In the genomic region with DNA sequence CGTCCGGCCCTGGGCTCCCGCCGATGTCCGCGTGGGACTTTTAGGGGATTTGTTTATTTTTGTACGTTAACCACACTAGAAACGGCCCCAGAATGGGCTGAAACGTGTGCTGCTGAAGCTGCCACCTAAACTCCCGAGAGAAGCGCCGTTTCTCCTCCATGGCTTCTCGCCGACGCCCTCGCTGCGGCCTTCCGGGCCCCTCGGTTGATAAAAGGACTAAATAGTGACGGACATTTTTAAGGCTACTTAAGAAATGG, we compare ENCODE assay signal across 8 cellular contexts. TPM values are rescaled to one million over a fixed set of nuclear protein-coding genes. Genes with fewer than 3 reads are reported as not detected.
DNase-seq lines count a peak whose midpoint lies in the region; ATAC-seq and TF ChIP-seq lines count a peak whose summit lies in the region.

No MANE protein-coding gene starts in this region.

- H3K9me3 Mint-ChIP-seq in activated B cell treated with CpG ODN at 0.5 μM for 24 hours = no peaks in the 10 kb centered on the region

- no CpG with 5 or more reads among the region's 20 CpGs for WGBS in iPS DF 6.9 (ENCODE audit: insufficient coverage, insufficient read length)

- H3K4me3 ChIP-seq in cardiac muscle cell (peak overlapping the region; percentile 64), iPS DF 6.9 (ENCODE audit: low read length) (peak overlapping the region; percentile 94; the same call in 1 of the 2 replicates)

- H3K27me3 ChIP-seq in cardiac muscle cell (peaks cover 26% of the 10 kb centered on the region), iPS DF 6.9 (ENCODE audit: control insufficient read depth, insufficient read depth, low read length) (peaks cover 1% of the 10 kb centered on the region; the same call in 1 of the 2 replicates)

- ATAC-seq in left ventricle myocardium superior (no peak), activated B cell treated with CpG ODN at 0.5 μM for 24 hours (ENCODE audit: low read depth) (peak; percentile 1)
- no peak for ATAC-seq in stimulated activated naive CD8-positive, alpha-beta T cell treated with anti-CD3 and anti-CD28 coated beads, Interleukin-15, Interleukin-2, amounts not matched to agents 100 U/mL and 50 U/mL, for 24 hours

- TF ChIP-seq CTCF in cardiac muscle cell (IDR thresholded peaks at IDR 0.05; ENCODE audit: low read depth, low read length) (no peak), activated B cell treated with CpG ODN at 0.5 μM for 24 hours (IDR thresholded peaks at IDR 0.05) (no peak)

- peaks cover 62% of the 10 kb centered on the region for H3K4me1 Mint-ChIP-seq in activated B cell treated with CpG ODN at 0.5 μM for 24 hours

- H3K4me3 Mint-ChIP-seq in activated B cell treated with CpG ODN at 0.5 μM for 24 hours = peak overlapping the region; percentile 92

- DNase-seq in cardiac muscle cell (ENCODE audit: low read depth in 1 of 2, low spot score in 1 of 2) (no peak), left ventricle myocardium superior (no peak), activated B cell treated with CpG ODN at 0.5 μM for 24 hours (no peak), iPS DF 6.9 (ENCODE audit: low read depth, low spot score) (no peak), SKM-1 (lab: John Stamatoyannopoulos, UW; ENCODE audit: unreplicated experiment) (no peak)
- peak; percentile 28 for DNase-seq in stimulated activated naive CD8-positive, alpha-beta T cell treated with anti-CD3 and anti-CD28 coated beads, Interleukin-15, Interleukin-2, amounts not matched to agents 100 U/mL and 50 U/mL, for 24 hours
- no peak for DNase-seq in stimulated activated CD4-positive, alpha-beta T cell treated with anti-CD3 and anti-CD28 coated beads, Interleukin-2, amount 100 ng/mL, for 24 hours
- DNase-seq in activated effector memory CD4-positive, alpha-beta T cell treated with Interleukin-2 at 50 U/mL for 16 hours = no peak

- H3K36me3 ChIP-seq in cardiac muscle cell (no peaks in the 10 kb centered on the region), iPS DF 6.9 (ENCODE audit: control insufficient read depth, insufficient read depth, low read length) (no peaks in the 10 kb centered on the region)

- H3K36me3 Mint-ChIP-seq in activated B cell treated with CpG ODN at 0.5 μM for 24 hours (ENCODE audit: low read depth) = no peaks in the 10 kb centered on the region

- H3K27me3 Mint-ChIP-seq in activated B cell treated with CpG ODN at 0.5 μM for 24 hours = no peaks in the 10 kb centered on the region

- intact Hi-C loops in left ventricle myocardium superior (cut with micrococcal nuclease) = loop anchor here (10.0 kb wide), 1 partner anchor 79 kb away; no protein-coding TSS in a partner anchor
- intact Hi-C loops in activated B cell treated with CpG ODN at 0.5 μM for 24 hours (cut with micrococcal nuclease) = loop anchor here (1.0 to 10.0 kb wide), 7 partner anchors 8 to 771 kb away; a partner anchor contains a TSS

- peak overlapping the region; percentile 92 for H3K27ac Mint-ChIP-seq in activated B cell treated with CpG ODN at 0.5 μM for 24 hours

- peak overlapping the region; percentile 51 for H3K27ac ChIP-seq in cardiac muscle cell
- no peak overlapping the region for H3K27ac ChIP-seq in iPS DF 6.9 (ENCODE audit: low read length)

- POLR2A ChIA-PET in activated B cell treated with CpG ODN at 0.5 μM for 24 hours (lab: Charles Lee) = interaction anchor here (0.8 to 3.3 kb wide), 22 partner anchors 8 to 406 kb away, joined by 3 to 19 read pairs (median 4); a partner anchor contains a TSS

- CTCF ChIA-PET in activated B cell treated with CpG ODN at 0.5 μM for 24 hours (lab: Charles Lee) = interaction anchor here (1.0 to 2.2 kb wide), 6 partner anchors 10 to 254 kb away, joined by 3 to 7 read pairs (median 4); no protein-coding TSS in a partner anchor

- H3K9me3 ChIP-seq in cardiac muscle cell (ENCODE audit: low read depth) (no peaks in the 10 kb centered on the region), iPS DF 6.9 (ENCODE audit: control insufficient read depth, insufficient read depth, low read length) (no peaks in the 10 kb centered on the region)

- H3K4me1 ChIP-seq in cardiac muscle cell (ENCODE audit: low read depth) (peaks cover 31% of the 10 kb centered on the region), iPS DF 6.9 (ENCODE audit: control insufficient read depth, insufficient read depth, low read length) (peaks cover 3% of the 10 kb centered on the region; the same call in 1 of the 2 replicates)

RNA-seq across cellular contexts. Expression of a gene that starts 0.7 kb away (rescaled TPM):
- total RNA-seq in cardiac muscle cell (204 and 218 TPM in 2 replicates), left ventricle myocardium superior (143 TPM), activated B cell treated with CpG ODN at 0.5 μM for 24 hours (35.3 and 36.6 TPM in 2 replicates)
- polyA plus RNA-seq in cardiac muscle cell = 240 and 253 TPM in 2 replicates

RNA-seq across cellular contexts. Expression of a gene that starts 46.5 kb away (rescaled TPM):
- total RNA-seq in cardiac muscle cell = 0.25 and 0.57 TPM in 2 replicates
- polyA plus RNA-seq in cardiac muscle cell = 0.12 and 0.27 TPM in 2 replicates
- 26.5 TPM for total RNA-seq in left ventricle myocardium superior
- total RNA-seq in activated B cell treated with CpG ODN at 0.5 μM for 24 hours = 124 and 131 TPM in 2 replicates

RNA-seq across cellular contexts. Expression of a gene that starts 56.3 kb away (rescaled TPM):
- total RNA-seq in cardiac muscle cell (63.0 and 89.8 TPM in 2 replicates), left ventricle myocardium superior (72.2 TPM), activated B cell treated with CpG ODN at 0.5 μM for 24 hours (63.2 and 66.0 TPM in 2 replicates)
- 95.9 and 121 TPM in 2 replicates for polyA plus RNA-seq in cardiac muscle cell

Comparison
In these comparisons a context has a peak if more than half of its experiments do, and no peak if none do; other contexts are left out.
1. RNA of a gene that starts 46.5 kb away (total RNA-seq): 124 to 131 TPM in activated B cell treated with CpG ODN at 0.5 μM for 24 hours and 26.5 TPM in left ventricle myocardium superior (single experiment); 0.25 to 0.57 TPM in cardiac muscle cell; every median in the first group is over 10 times any median in the second.